ENCODE assay signal across 8 cellular contexts in genomic region chr5:172283020-172283861, GRCh38. TPM values are rescaled to one million over a fixed set of nuclear protein-coding genes. Genes with fewer than 3 reads are reported as not detected.
DNase-seq lines count a peak whose midpoint lies in the region; ATAC-seq, FAIRE-seq and TF ChIP-seq lines count a peak whose summit lies in the region.

TSS of gene UBTD2 (minus strand) at chr5:172283764. CDS start at chr5:172283665, 99 bp downstream.

- H3K36me3 ChIP-seq in neuronal stem cell (replicated peaks in 1 of 2; ENCODE audit: control insufficient read depth in 2 of 2, insufficient read depth in 2 of 2, low read length in 2 of 2) = peaks cover 0 to 36% of the 10 kb centered on the region in 2 donors

- H3K4me1 ChIP-seq in neuronal stem cell (ENCODE audit: control insufficient read depth in 2 of 2, insufficient read depth in 1 of 2, low read depth in 1 of 2, low read length in 2 of 2) = peaks cover 2 to 11% of the 10 kb centered on the region in 2 donors

- peak within 1 kb of the TSS; percentile 91 to 94 for H3K4me3 ChIP-seq in neuronal stem cell (ENCODE audit: low read length in 2 of 2)

- peak within 1 kb of the TSS; percentile 96 for H2BK5ac ChIP-seq in neuronal stem cell (ENCODE audit: low read length)

- DNase-seq in DMS 273 treated with DMSO at 0.1 percent for 48 hours (lab: John Stamatoyannopoulos, UW) (peak; percentile 77), HTR-8/SVneo (ENCODE audit: insufficient read length, low spot score) (peak; percentile 75), RPMI8226 (peak; percentile 83), frontal cortex (ENCODE audit: low spot score in 2 of 2) (peak; percentile 81 to 92), neuronal stem cell (ENCODE audit: low spot score) (peak; percentile 75)
- peak; percentile 79 for DNase-seq in activated naive CD4-positive, alpha-beta T cell treated with Interleukin-2 at 50 U/mL for 16 hours

- peaks cover 0 to 3% of the 10 kb centered on the region in 2 donors for H3K9me3 ChIP-seq in neuronal stem cell (replicated peaks in 1 of 2; ENCODE audit: control insufficient read depth in 2 of 2, insufficient read depth in 1 of 2, low read depth in 1 of 2, low read length in 2 of 2)

- TF ChIP-seq CTCF in subcutaneous adipose tissue (IDR thresholded peaks at IDR 0.05; ENCODE audit: low read depth) = no peak

- peak; percentile 86 for ATAC-seq in GM21390 (IDR thresholded peaks at IDR 0.05; ENCODE audit: unreplicated experiment)

- H2BK15ac ChIP-seq in neuronal stem cell (ENCODE audit: low read length) = peak within 1 kb of the TSS; percentile 47

- no peaks in the 10 kb centered on the region for H3K27me3 ChIP-seq in neuronal stem cell (ENCODE audit: control insufficient read depth in 3 of 3, insufficient read depth in 3 of 3, low read depth in 1 of 3, low read length in 3 of 3)

- no peaks in the 10 kb centered on the region for H3K79me1 ChIP-seq in neuronal stem cell (ENCODE audit: low read depth, low read length)

- FAIRE-seq in HTR-8/SVneo (lab: Jason Lieb, UNC) = no peak
- FAIRE-seq in frontal cortex (lab: Jason Lieb, UNC) = no peak

- WGBS in neuronal stem cell (ENCODE audit: extremely low coverage in 2 of 2, insufficient read length in 2 of 2, insufficient replicate concordance in 1 of 2), 2 donors = no CpG with 5 or more reads among the region's 87 CpGs

- peak within 1 kb of the TSS; percentile 96 for H3K27ac ChIP-seq in neuronal stem cell (replicated peaks; ENCODE audit: low read length)

- peak within 1 kb of the TSS; percentile 97 for H3K23ac ChIP-seq in neuronal stem cell (ENCODE audit: low read depth, low read length, poor library complexity)

- no peak within 1 kb of the TSS for H2BK12ac ChIP-seq in neuronal stem cell (ENCODE audit: low read length)

- peak within 1 kb of the TSS; percentile 82 for H4K8ac ChIP-seq in neuronal stem cell (ENCODE audit: low read depth, low read length)

- H3K18ac ChIP-seq in neuronal stem cell (ENCODE audit: low read length) = peak within 1 kb of the TSS; percentile 99

- H4K91ac ChIP-seq in neuronal stem cell (ENCODE audit: low read depth, low read length, poor library complexity) = peak within 1 kb of the TSS; percentile 9

- peak within 1 kb of the TSS; percentile 61 for H2AK5ac ChIP-seq in neuronal stem cell (ENCODE audit: low read depth, low read length)

- peak within 1 kb of the TSS; percentile 92 for H3K4ac ChIP-seq in neuronal stem cell (ENCODE audit: low read length)

- no peak within 1 kb of the TSS for H2BK120ac ChIP-seq in neuronal stem cell (ENCODE audit: low read depth, low read length)

- peak within 1 kb of the TSS; percentile 91 for H3K9ac ChIP-seq in neuronal stem cell (ENCODE audit: low read depth, low read length, poor library complexity)

- H2AFZ ChIP-seq in neuronal stem cell (ENCODE audit: low read length) = peak within 1 kb of the TSS; percentile 95

- peak within 1 kb of the TSS; percentile 82 for H3K14ac ChIP-seq in neuronal stem cell (ENCODE audit: low read length)

- H3K4me2 ChIP-seq in neuronal stem cell (ENCODE audit: insufficient read depth, low read length, poor library complexity, severe bottlenecking) = peak within 1 kb of the TSS; percentile 72

RNA-seq across cellular contexts. Expression of gene UBTD2, which starts in this region (rescaled TPM):
- 67.3 TPM for total RNA-seq in frontal cortex
- 52.4 TPM for polyA plus RNA-seq in neuronal stem cell (2013, experiment 1 of 2)
- 53.9 TPM for polyA plus RNA-seq in neuronal stem cell (2013, experiment 2 of 2)
- total RNA-seq in subcutaneous adipose tissue = 10 to 100 TPM; 13.8 to 26.9 (median 21.8) TPM

Comparison
In these comparisons a context has a peak if more than half of its experiments do, and no peak if none do; other contexts are left out.
1. Peak in every context shown above with its lines: DNase-seq, ATAC-seq, H3K4me3 ChIP-seq and H3K27ac ChIP-seq.